9 cellular contexts compared by ENCODE assay signal in the genomic region with DNA sequence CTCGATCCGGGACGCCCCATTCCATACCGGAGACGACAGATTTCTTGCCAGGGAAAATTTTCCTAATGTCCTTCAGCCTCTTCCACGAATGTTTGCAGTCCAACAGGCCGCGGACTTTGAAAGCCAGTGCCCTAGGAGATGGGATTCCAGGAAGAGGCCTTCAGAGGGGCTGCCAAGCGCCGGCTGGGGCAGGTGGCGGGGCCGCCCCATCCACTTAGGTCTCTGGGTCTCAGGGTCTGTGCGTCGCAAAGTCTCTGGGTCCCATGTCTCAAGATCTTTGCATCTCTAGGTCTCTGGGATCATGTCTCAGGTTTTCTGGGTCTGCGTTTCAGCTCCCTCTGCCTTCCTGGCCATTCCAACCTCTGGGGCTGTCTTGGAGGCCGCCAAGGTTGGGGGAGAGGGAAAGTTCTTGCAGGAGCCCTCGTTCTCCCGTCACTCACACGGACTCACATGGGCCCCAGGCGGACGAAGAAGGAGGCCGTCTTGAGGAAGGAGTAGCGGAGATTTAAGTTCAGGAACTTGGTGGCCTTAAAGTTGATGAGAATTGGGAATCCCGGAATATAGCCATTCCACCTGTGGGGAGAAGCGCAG. TPM values are rescaled to one million over a fixed set of nuclear protein-coding genes. Genes with fewer than 3 reads are reported as not detected.
DNase-seq lines count a peak whose midpoint lies in the region; ATAC-seq and TF ChIP-seq lines count a peak whose summit lies in the region.
"Had no signal": no experiment of that assay in that cellular context is flagged by ENCODE, and none has a peak within 500 bp of the region (broad histone marks: within the 10 kb centered on the region; RNA-seq: fewer than 3 reads in every experiment).

No MANE protein-coding gene starts in this region.

- TF ChIP-seq POLR2A in heart left ventricle (IDR thresholded peaks at IDR 0.05), result no peak

- H3K27me3 ChIP-seq in H7 (ENCODE audit: control insufficient read depth, insufficient read depth, low read length), result peaks cover 61% of the 10 kb centered on the region
- peaks cover 9 to 94% (median 57%) of the 10 kb centered on the region in 9 donors for H3K27me3 ChIP-seq in heart left ventricle

- peaks cover 0 to 17% (median 12%) of the 10 kb centered on the region in 12 donors for H3K4me1 ChIP-seq in heart left ventricle

- H3K36me3 Mint-ChIP-seq in T-cell, result peaks cover 4% of the 10 kb centered on the region

- peak overlapping the region; percentile 85 to 91 (median 87) for H3K4me3 Mint-ChIP-seq in T-cell

- no peak overlapping the region for H3K27ac ChIP-seq in heart left ventricle

- H3K9me3 Mint-ChIP-seq in T-cell, result no peaks in the 10 kb centered on the region

- CTCF ChIA-PET in T-cell (lab: Charles Lee), result interaction anchor here in 1 of 2 donors (1.3 kb wide), 1 partner anchor 78 kb away, joined by 4 read pairs; no protein-coding TSS in a partner anchor

- H3K9me3 ChIP-seq in heart left ventricle, result no peaks in the 10 kb centered on the region

- TF ChIP-seq CTCF in heart left ventricle (IDR thresholded peaks at IDR 0.05), result no peak

- H3K4me3 ChIP-seq in H7 (ENCODE audit: insufficient read depth, low read depth, low read length) (peak overlapping the region; percentile 70), heart left ventricle (peak overlapping the region in 11 of 12 donors; percentile 0 to 58 (median 44)), skeletal muscle cell (ENCODE audit: low read depth, low read length) (peak overlapping the region; percentile 48)

- intact Hi-C loops in heart left ventricle (cut with DNase I), result loop anchor here in 7 of 10 donors (5.0 to 10.0 kb wide), 4 partner anchors 37 to 224 kb away; a partner anchor contains a TSS

- H3K27ac Mint-ChIP-seq in T-cell, result no peak overlapping the region

- peaks cover 0 to 6% of the 10 kb centered on the region in 2 donors for H3K27me3 Mint-ChIP-seq in T-cell

- H3K36me3 ChIP-seq in H7 (replicated peaks; ENCODE audit: control insufficient read depth, insufficient read depth, low read length), result no peaks in the 10 kb centered on the region
- no peaks in the 10 kb centered on the region for H3K36me3 ChIP-seq in heart left ventricle

- DNase-seq in H7 (no peak), T-cell (no peak), heart left ventricle (no peak), skeletal muscle cell (ENCODE audit: low read depth) (no peak), cerebellar nuclear complex (lab: John Stamatoyannopoulos, UW) (no peak)
- DNase-seq in stimulated activated CD4-positive, alpha-beta T cell treated with anti-CD3 and anti-CD28 coated beads, Interleukin-4, amount 100 ng/mL, for 24 hours, result no peak

- H3K4me1 Mint-ChIP-seq in T-cell, result peaks cover 14 to 18% (median 14%) of the 10 kb centered on the region in 3 donors

- 20 to 32% (median 24%) methylated on average over 17 to 25 of the region's 25 CpGs for WGBS in heart left ventricle, 4 donors

- POLR2A ChIA-PET in T-cell (lab: Charles Lee), result no interaction called here

- no peak for ATAC-seq in T-cell (replicated peaks in 1 of 4)
- peak in 1 of 4 donors; percentile 13 for ATAC-seq in heart left ventricle
- no peak for ATAC-seq in GM18502 (IDR thresholded peaks at IDR 0.05; ENCODE audit: poor library complexity, unreplicated experiment)
- no peak for ATAC-seq in GM21360 (IDR thresholded peaks at IDR 0.05; ENCODE audit: unreplicated experiment)

RNA-seq across cellular contexts. Expression of a gene that starts 7.2 kb away (rescaled TPM):
- not detected in 2 replicates for total RNA-seq in H7 (2014; rRNA removed; shearing (Covaris generic))
- total RNA-seq in T-cell (1 to 10 TPM in 1 of 5 donors, under 1 TPM in 3, not detected in 1; 0.63 to 1.1 (median 0.81) TPM), heart left ventricle (not detected)
- polyA plus RNA-seq in heart left ventricle, result not detected

RNA-seq across cellular contexts. Expression of a gene that starts 38.0 kb away (rescaled TPM):
- total RNA-seq in H7 (2014; rRNA removed; shearing (Covaris generic)), result not detected in 2 replicates
- total RNA-seq in T-cell (1 to 10 TPM in 1 of 5 donors, under 1 TPM in 3, not detected in 1; 0.13 to 1.2 (median 0.19) TPM), heart left ventricle (not detected)
- under 1 TPM in 1 of 2 donors, not detected in 1; 0.12 TPM for polyA plus RNA-seq in heart left ventricle

RNA-seq across cellular contexts. Expression of a gene that starts 41.4 kb away (rescaled TPM):
- not detected in 2 replicates for total RNA-seq in H7 (2014; rRNA removed; shearing (Covaris generic))
- total RNA-seq in T-cell (under 1 TPM in 3 of 5 donors, not detected in 2; 0.10 to 0.20 (median 0.13) TPM), heart left ventricle (1 to 10 TPM in 1 of 9 donors, under 1 TPM in 4, not detected in 4; 0.07 to 2.2 (median 0.18) TPM)
- polyA plus RNA-seq in heart left ventricle, result 1 to 10 TPM in 1 of 2 donors, under 1 TPM in 1; 0.23 to 1.4 TPM
- total RNA-seq: HT1080 had no signal

RNA-seq across cellular contexts. Expression of a gene that starts 43.6 kb away (rescaled TPM):
- total RNA-seq in H7 (2014; rRNA removed; shearing (Covaris generic)), result 1.3 and 2.1 TPM in 2 replicates
- total RNA-seq in T-cell (1 to 10 TPM in 1 of 5 donors, under 1 TPM in 2, not detected in 2; 0.16 to 1.6 (median 0.23) TPM), heart left ventricle (under 1 TPM in 4 of 9 donors, not detected in 5; 0.17 to 0.76 (median 0.44) TPM)
- polyA plus RNA-seq in heart left ventricle, result under 1 TPM; 0.23 to 0.40 TPM
